ENCODE assay signal across 1 cellular context in genomic region chr6:24494726-24495515, GRCh38.
TF ChIP-seq lines count a peak whose summit lies in the region.

TSS of gene ALDH5A1 (plus strand) at chr6:24494969. CDS start at chr6:24494997, 28 bp downstream.

TF ChIP-seq in HEK293, 187 proteins besides CTCF, POLR2A, EP300 and RAD21 (continued from another document and continues in another):
- peak; percentile 7; the same call in 1 of the 2 replicates for TF ChIP-seq PATZ1 (tag by site-specific recombination; IDR thresholded peaks at IDR 0.05)
- TF ChIP-seq HOXC10 (CRISPR knock-in tag; IDR thresholded peaks at IDR 0.05): 0 out of 2 replicates have a peak, but pooled peaks have one; percentile 56
- peak; percentile 51 for TF ChIP-seq ZNF366 (tag by site-specific recombination; conservative IDR thresholded peaks at IDR 0.05)
- TF ChIP-seq ZBTB17 (tag by site-specific recombination; IDR thresholded peaks at IDR 0.05): peak; percentile 58; the same call in 1 of the 2 replicates
- no peak for TF ChIP-seq ZNF449 (tag by site-specific recombination; IDR thresholded peaks at IDR 0.05)
- 0 out of 2 replicates have a peak, but pooled peaks have one; percentile 19 for TF ChIP-seq KLF17 (tag by site-specific recombination; IDR thresholded peaks at IDR 0.05)
- peak; percentile 80 for TF ChIP-seq ZIC2 (tag by site-specific recombination; IDR thresholded peaks at IDR 0.05)
- TF ChIP-seq ZBTB1 (tag by site-specific recombination; IDR thresholded peaks at IDR 0.05): no peak
- TF ChIP-seq HOXD13 (CRISPR knock-in tag; IDR thresholded peaks at IDR 0.05; ENCODE audit: borderline replicate concordance): peak; percentile 66; the same call in 1 of the 2 replicates
- TF ChIP-seq ZNF600 (tag by site-specific recombination; IDR thresholded peaks at IDR 0.05): peak; percentile 64; the same call in 1 of the 2 replicates
- peak; percentile 16 for TF ChIP-seq ZBTB11 (tag by site-specific recombination; conservative IDR thresholded peaks at IDR 0.05; ENCODE audit: low read depth)
- TF ChIP-seq ZNF23 (tag by site-specific recombination; IDR thresholded peaks at IDR 0.05; ENCODE audit: borderline replicate concordance): no peak
- TF ChIP-seq MEIS1 (CRISPR knock-in tag; IDR thresholded peaks at IDR 0.05; ENCODE audit: borderline replicate concordance): 0 out of 2 replicates have a peak, but pooled peaks have one; percentile 41
- TF ChIP-seq PBX3 (CRISPR knock-in tag; IDR thresholded peaks at IDR 0.05): peak; percentile 90
- no peak for TF ChIP-seq ZNF175 (tag by site-specific recombination; IDR thresholded peaks at IDR 0.05)
- TF ChIP-seq ZNF214 (tag by site-specific recombination; IDR thresholded peaks at IDR 0.05; ENCODE audit: borderline replicate concordance): no peak
- peak; percentile 91 for TF ChIP-seq ZFP69B (tag by site-specific recombination; IDR thresholded peaks at IDR 0.05)
- no peak for TF ChIP-seq ZFP37 (tag by site-specific recombination; IDR thresholded peaks at IDR 0.05)
- TF ChIP-seq ZBTB49 (tag by site-specific recombination; IDR thresholded peaks at IDR 0.05; ENCODE audit: low read depth): no peak
- TF ChIP-seq ZNF629 (tag by site-specific recombination; IDR thresholded peaks at IDR 0.05): peak; percentile 23; the same call in 1 of the 2 replicates
- TF ChIP-seq ZNF473 (tag by site-specific recombination; IDR thresholded peaks at IDR 0.05): no peak
- peak; percentile 44; the same call in 1 of the 2 replicates for TF ChIP-seq ZBTB20 (tag by site-specific recombination; IDR thresholded peaks at IDR 0.05)
- peak; percentile 71; the same call in 1 of the 2 replicates for TF ChIP-seq ZSCAN30 (tag by site-specific recombination; IDR thresholded peaks at IDR 0.05)
- no peak for TF ChIP-seq SCRT1 (tag by site-specific recombination; IDR thresholded peaks at IDR 0.05; ENCODE audit: borderline replicate concordance)
- no peak for TF ChIP-seq SP2 (tag by site-specific recombination; IDR thresholded peaks at IDR 0.05)
- peak; percentile 22; the same call in 1 of the 2 replicates for TF ChIP-seq ZNF501 (tag by site-specific recombination; IDR thresholded peaks at IDR 0.05)
- TF ChIP-seq ZNF248 (tag by site-specific recombination; IDR thresholded peaks at IDR 0.05): no peak
- TF ChIP-seq ZNF155 (tag by site-specific recombination; IDR thresholded peaks at IDR 0.05): no peak
- TF ChIP-seq ZNF660 (tag by site-specific recombination; IDR thresholded peaks at IDR 0.05): peak; percentile 77; the same call in 1 of the 2 replicates
- peak; percentile 73; the same call in 1 of the 2 replicates for TF ChIP-seq ZSCAN5A (tag by site-specific recombination; IDR thresholded peaks at IDR 0.05)
- no peak for TF ChIP-seq ZNF48 (tag by site-specific recombination; IDR thresholded peaks at IDR 0.05)
- no peak for TF ChIP-seq YY2 (tag by site-specific recombination; IDR thresholded peaks at IDR 0.05)
- no peak for TF ChIP-seq ZNF654 (tag by site-specific recombination; IDR thresholded peaks at IDR 0.05; ENCODE audit: low read depth)
- peak; percentile 52 for TF ChIP-seq ZBTB48 (tag by site-specific recombination; IDR thresholded peaks at IDR 0.05)
- TF ChIP-seq ZNF341 (tag by site-specific recombination; IDR thresholded peaks at IDR 0.05; ENCODE audit: low read depth): peak; percentile 95
- peak; percentile 97 for TF ChIP-seq ZNF692 (tag by site-specific recombination; IDR thresholded peaks at IDR 0.05)
- peak; percentile 19; the same call in 1 of the 2 replicates for TF ChIP-seq ZNF76 (tag by site-specific recombination; IDR thresholded peaks at IDR 0.05; ENCODE audit: borderline replicate concordance, low read depth)
- TF ChIP-seq ZNF837 (tag by site-specific recombination; IDR thresholded peaks at IDR 0.05): 0 out of 2 replicates have a peak, but pooled peaks have one; percentile 21
- peak; percentile 98 for TF ChIP-seq ZNF335 (tag by site-specific recombination; conservative IDR thresholded peaks at IDR 0.05)
- TF ChIP-seq ZNF544 (tag by site-specific recombination; IDR thresholded peaks at IDR 0.05): no peak
- TF ChIP-seq ZBTB10 (tag by site-specific recombination; IDR thresholded peaks at IDR 0.05): no peak
- TF ChIP-seq ZNF398 (tag by site-specific recombination; IDR thresholded peaks at IDR 0.05): peak; percentile 6; the same call in 1 of the 2 replicates
